In the genomic region with DNA sequence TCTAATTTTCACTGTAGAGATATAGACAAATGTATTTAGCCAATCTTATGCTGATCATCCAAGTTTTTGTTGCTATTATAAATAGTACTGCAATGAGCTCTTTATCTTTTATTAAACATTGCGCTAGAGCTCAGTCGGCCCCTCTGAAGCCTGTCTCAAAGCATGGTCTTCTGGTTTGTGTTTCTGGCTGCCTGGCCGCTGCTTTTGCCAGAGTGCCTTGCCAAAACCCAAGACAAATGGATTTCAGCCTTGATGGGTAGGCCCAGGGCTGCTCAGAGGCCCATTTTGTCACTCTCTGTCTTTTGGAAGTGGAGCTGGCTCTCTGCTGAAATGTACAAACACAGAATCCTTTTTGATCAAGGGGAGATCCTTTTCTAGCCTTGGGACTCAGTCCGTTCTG, we compare ENCODE assay signal across 13 cellular contexts.
"Had no signal": no experiment of that assay in that cellular context is flagged by ENCODE, and none has a peak within 500 bp of the region (broad histone marks: within the 10 kb centered on the region; RNA-seq: fewer than 3 reads in every experiment).

No MANE protein-coding gene starts in this region.

- H3K4me3 Mint-ChIP-seq: activated T-helper 17 cell treated with anti-CD3 and anti-CD28 coated beads, Interleukin-2, amount 50 U/mL, for 72 hours had no signal

- DNase-seq: activated naive CD4-positive, alpha-beta T cell treated with Interleukin-2 at 50 U/mL for 16 hours; cortex of kidney; effector CD4-positive, alpha-beta T cell; mammary epithelial cell; psoas muscle; stimulated activated CD4-positive, alpha-beta T cell treated with anti-CD3 and anti-CD28 coated beads, Interleukin-12 subunit alpha, Interleukin-12 subunit beta, amount 100 ng/mL, for 4 hours; stimulated activated CD4-positive, alpha-beta T cell treated with anti-CD3 and anti-CD28 coated beads, Interleukin-2, amount 100 ng/mL, for 24 hours; stomach had no signal

- ATAC-seq: activated CD4-positive, CD25-positive, alpha-beta regulatory T cell treated with anti-CD3 and anti-CD28 coated beads, Interleukin-2, amount 50 U/mL, for 24 hours; activated T-helper 17 cell treated with anti-CD3 and anti-CD28 coated beads, Interleukin-2, amount 50 U/mL, for 72 hours; gastroesophageal sphincter; left lobe of liver; psoas muscle had no signal

- H3K27ac Mint-ChIP-seq: activated T-helper 17 cell treated with anti-CD3 and anti-CD28 coated beads, Interleukin-2, amount 50 U/mL, for 72 hours had no signal

- H3K4me3 ChIP-seq: gastroesophageal sphincter, psoas muscle, stomach, thoracic aorta had no signal

- H3K9me3 Mint-ChIP-seq: activated T-helper 17 cell treated with anti-CD3 and anti-CD28 coated beads, Interleukin-2, amount 50 U/mL, for 72 hours had no signal

- H3K27ac ChIP-seq: psoas muscle, thoracic aorta had no signal

- H3K4me1 ChIP-seq: psoas muscle had no signal

- H3K36me3 ChIP-seq: gastroesophageal sphincter, stomach, thoracic aorta had no signal

- H3K9me3 ChIP-seq: gastroesophageal sphincter, psoas muscle, stomach, thoracic aorta had no signal
